Comparison of ENCODE assay signal across 25 cellular contexts in the genomic region with DNA sequence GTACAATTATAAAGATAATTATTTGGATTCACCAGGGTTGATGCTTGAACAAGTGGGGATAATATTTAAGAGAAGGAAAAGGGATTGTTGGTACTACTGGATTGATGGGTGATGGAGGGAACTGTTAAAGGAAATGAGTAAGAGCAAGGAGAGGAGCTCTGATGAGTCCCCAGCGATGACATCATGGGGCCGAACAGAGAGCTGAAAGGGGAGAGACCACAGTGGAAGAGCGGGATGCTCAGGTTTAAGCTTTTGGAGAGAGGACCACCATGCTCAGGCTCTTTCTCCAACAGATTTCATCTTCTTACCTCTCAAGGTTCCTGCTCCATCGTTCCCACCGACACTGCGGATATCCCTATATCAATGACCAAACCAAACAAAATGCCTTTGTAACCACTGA.
"Had no signal": no experiment of that assay in that cellular context is flagged by ENCODE, and none has a peak within 500 bp of the region (broad histone marks: within the 10 kb centered on the region; RNA-seq: fewer than 3 reads in every experiment).

No MANE protein-coding gene starts in this region.

- ATAC-seq: activated CD4-positive, alpha-beta T cell treated with anti-CD3 and anti-CD28 coated beads for 36 hours; activated CD4-positive, CD25-positive, alpha-beta regulatory T cell treated with anti-CD3 and anti-CD28 coated beads, Interleukin-2, amount 50 U/mL, for 24 hours; activated CD8-positive, alpha-beta memory T cell treated with anti-CD3 and anti-CD28 coated beads, Interleukin-2, amount 10 ng/mL, durations not matched to agents 7 days and 5 days; activated naive CD8-positive, alpha-beta T cell treated with anti-CD3 and anti-CD28 coated beads, Interleukin-2, amount 50 U/mL, for 24 hours; Panc1; WTC11 had no signal

- DNase-seq: activated CD4-positive, alpha-beta memory T cell treated with anti-CD3 and anti-CD28 coated beads, Interleukin-2, amount 10 ng/mL, durations not matched to agents 7 days and 5 days; activated CD4-positive, alpha-beta T cell treated with anti-CD3 and anti-CD28 coated beads for 36 hours; activated CD4-positive, alpha-beta T cell treated with anti-CD3 and anti-CD28 coated beads, Interleukin-2, amount 50 U/mL, for 1 hour; activated CD8-positive, alpha-beta memory T cell treated with anti-CD3 and anti-CD28 coated beads for 24 hours; activated CD8-positive, alpha-beta memory T cell treated with anti-CD3 and anti-CD28 coated beads, Interleukin-2, amount 10 ng/mL, durations not matched to agents 7 days and 5 days; activated CD8-positive, alpha-beta memory T cell treated with anti-CD3 and anti-CD28 coated beads, Interleukin-2, amount 50 U/mL, for 48 hours; activated effector memory CD4-positive, alpha-beta T cell treated with Interleukin-2 at 50 U/mL for 16 hours; activated naive CD4-positive, alpha-beta T cell treated with anti-CD3 and anti-CD28 coated beads, Interleukin-2, amount 10 ng/mL, durations not matched to agents 7 days and 5 days; activated naive CD8-positive, alpha-beta T cell treated with anti-CD3 and anti-CD28 coated beads, Interleukin-2, amount 50 U/mL, for 24 hours; activated T-cell treated with anti-CD3 and anti-CD28 coated beads, Interleukin-2, amount 50 U/mL, for 48 hours; aorta; NCI-H1105; NCI-H1417 treated with DMSO at 0.1 percent for 48 hours; NCI-H187 treated with DMSO at 0.1 percent for 48 hours; NCI-H2081 treated with DMSO at 0.1 percent for 48 hours; NCI-H226; NCI-H446 treated with DMSO at 0.1 percent for 48 hours; NCI-H524; NCI-H69; RPMI8226; SHP77 treated with DMSO at 0.1 percent for 48 hours; SK-N-SH had no signal
